Comparison of ENCODE assay signal across 22 cellular contexts in the genomic region with DNA sequence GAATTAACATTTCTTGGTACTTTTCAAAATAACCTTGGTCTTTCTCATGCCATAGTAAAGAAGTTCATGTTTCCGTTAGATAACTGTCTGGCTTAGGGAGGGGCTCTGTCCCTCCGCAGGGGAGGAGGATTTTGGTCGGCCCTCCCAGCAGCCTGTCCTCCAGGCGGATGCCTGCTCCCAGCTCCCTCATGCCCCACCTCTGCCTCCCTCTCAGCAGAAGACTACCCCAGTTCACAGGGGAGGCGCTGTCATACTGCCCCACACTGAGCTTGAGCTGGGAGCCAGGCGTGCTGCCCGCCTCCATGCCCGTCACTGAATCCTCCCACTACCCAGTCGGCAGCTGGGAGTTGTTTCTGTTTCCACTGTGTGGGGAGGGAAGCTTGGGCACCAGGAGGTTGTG.
DNase-seq lines count a peak whose midpoint lies in the region; TF ChIP-seq lines count a peak whose summit lies in the region.
"Had no signal": no experiment of that assay in that cellular context is flagged by ENCODE, and none has a peak within 500 bp of the region (broad histone marks: within the 10 kb centered on the region; RNA-seq: fewer than 3 reads in every experiment).

No MANE protein-coding gene starts in this region.

- no peak for DNase-seq in mesenchymal stem cell
- DNase-seq in HCEC 1CT: no peak
- DNase-seq in COR-L47 (lab: John Stamatoyannopoulos, UW): no peak
- no peak for DNase-seq in GDM1 (lab: John Stamatoyannopoulos, UW)
- DNase-seq in HK-2 (ENCODE audit: unreplicated experiment): no peak
- DNase-seq: activated B cell treated with CpG ODN at 0.5 μM for 24 hours; activated CD4-positive, alpha-beta T cell treated with anti-CD3 and anti-CD28 coated beads, Interleukin-2, amount 50 U/mL, for 48 hours; CD4-positive, alpha-beta memory T cell; colonic mucosa; DMS53; MG63; mucosa of descending colon; NCI-H1436; NCI-H510A treated with DMSO at 0.1 percent for 48 hours; stimulated activated CD4-positive, alpha-beta T cell treated with anti-CD3 and anti-CD28 coated beads, Interleukin-4, amount 100 ng/mL, for 1 hour; stimulated activated naive CD4-positive, alpha-beta T cell had no signal

- no peak for TF ChIP-seq CTCF in HEK293 (tag by site-specific recombination; IDR thresholded peaks at IDR 0.05)
- TF ChIP-seq CTCF in brain (conservative IDR thresholded peaks at IDR 0.05): no peak

- H2AK5ac ChIP-seq in mesenchymal stem cell (ENCODE audit: low read length, severe bottlenecking): no peak overlapping the region

- H2AFZ ChIP-seq in mesenchymal stem cell (ENCODE audit: low read depth, low read length): no peak overlapping the region

- H3K9me3 ChIP-seq in HEK293 (ENCODE audit: control insufficient read depth, insufficient read depth, low read depth, low read length): no peaks in the 10 kb centered on the region
- H3K9me3 ChIP-seq in mesenchymal stem cell (ENCODE audit: control insufficient read depth, low read length): peaks cover 5% of the 10 kb centered on the region
- H3K9me3 ChIP-seq in skeletal muscle tissue (ENCODE audit: control insufficient read depth in 3 of 3, low read length in 3 of 3): no peaks in the 10 kb centered on the region
- H3K9me3 ChIP-seq: colonic mucosa, MG63, mucosa of descending colon, prostate gland had no signal

- peak overlapping the region; percentile 80 for H4K8ac ChIP-seq in mesenchymal stem cell (ENCODE audit: low read length)

- POLR2A ChIA-PET in HEK293 (lab: Yijun Ruan, JAX): no interaction called here

- H3K79me1 ChIP-seq in mesenchymal stem cell (replicated peaks; ENCODE audit: low read length, poor library complexity, severe bottlenecking): peaks cover 5% of the 10 kb centered on the region

- no peak overlapping the region for H2BK15ac ChIP-seq in mesenchymal stem cell (ENCODE audit: low read depth, poor library complexity, severe bottlenecking)

- H3K4me1 ChIP-seq in HEK293 (ENCODE audit: control insufficient read depth, insufficient read depth, low read length): no peaks in the 10 kb centered on the region
- peaks cover 24% of the 10 kb centered on the region for H3K4me1 ChIP-seq in mesenchymal stem cell (ENCODE audit: control insufficient read depth, insufficient read depth, low read depth, low read length)
- peaks cover 6 to 23% (median 11%) of the 10 kb centered on the region in 3 donors for H3K4me1 ChIP-seq in skeletal muscle tissue (ENCODE audit: control insufficient read depth in 3 of 3, insufficient read depth in 3 of 3, low read length in 3 of 3)
- H3K4me1 ChIP-seq: colonic mucosa, prostate gland had no signal

- peak overlapping the region; percentile 38 to 60 for H2BK12ac ChIP-seq in mesenchymal stem cell (ENCODE audit: low read length in 2 of 2)

- no peak overlapping the region for H3K4me3 ChIP-seq in HEK293 (ENCODE audit: low read depth, low read length)
- peak overlapping the region in 1 of 2 experiments; percentile 21 for H3K4me3 ChIP-seq in mesenchymal stem cell (ENCODE audit: insufficient read depth in 1 of 2, low read depth in 1 of 2, low read length in 2 of 2)
- no peak overlapping the region for H3K4me3 ChIP-seq in skeletal muscle tissue (ENCODE audit: low read length in 3 of 3)
- H3K4me3 ChIP-seq: colonic mucosa, MG63, mucosa of descending colon, prostate gland, smooth muscle cell had no signal

- no peak overlapping the region for H2BK5ac ChIP-seq in mesenchymal stem cell (ENCODE audit: low read depth, low read length, poor library complexity, severe bottlenecking)

- peaks cover 87% of the 10 kb centered on the region for H3K4me1 Mint-ChIP-seq in brain
- H3K4me1 Mint-ChIP-seq: activated B cell treated with CpG ODN at 0.5 μM for 24 hours had no signal

- no peak overlapping the region for H2BK120ac ChIP-seq in mesenchymal stem cell (ENCODE audit: low read depth, low read length)

- H3K14ac ChIP-seq in mesenchymal stem cell (ENCODE audit: low read length in 2 of 2): peak overlapping the region in 1 of 2 experiments; percentile 53

- CTCF ChIA-PET in HEK293 (lab: Yijun Ruan, JAX): interaction anchor here (2.4 kb wide), 1 partner anchor 23 kb away, joined by 10 read pairs; no protein-coding TSS in a partner anchor

- H3K23ac ChIP-seq in mesenchymal stem cell (ENCODE audit: low read length in 2 of 2): no peak overlapping the region

- H3K27me3 ChIP-seq in mesenchymal stem cell (ENCODE audit: control insufficient read depth in 1 of 2, insufficient read depth in 1 of 2, low read length in 2 of 2): peaks cover 0 to 18% of the 10 kb centered on the region in 2 experiments
- peaks cover 12 to 66% (median 22%) of the 10 kb centered on the region in 3 donors for H3K27me3 ChIP-seq in skeletal muscle tissue (ENCODE audit: control insufficient read depth in 3 of 3, insufficient read depth in 3 of 3, low read length in 3 of 3)
- H3K27me3 ChIP-seq: colonic mucosa, MG63 had no signal

- no peaks in the 10 kb centered on the region for H3K27me3 Mint-ChIP-seq in brain

- H3K9me3 Mint-ChIP-seq in brain: peaks cover 4 to 13% (median 4%) of the 10 kb centered on the region in 5 experiments

- no peaks in the 10 kb centered on the region for H3K36me3 ChIP-seq in HEK293 (ENCODE audit: control insufficient read depth in 2 of 2, insufficient read depth in 1 of 2, low read length in 2 of 2)
- peaks cover 0 to 2% of the 10 kb centered on the region in 2 experiments for H3K36me3 ChIP-seq in mesenchymal stem cell (ENCODE audit: control insufficient read depth in 1 of 2, insufficient read depth in 2 of 2, low read depth in 1 of 2, low read length in 2 of 2)
- no peaks in the 10 kb centered on the region for H3K36me3 ChIP-seq in skeletal muscle tissue (ENCODE audit: control insufficient read depth in 3 of 3, insufficient read depth in 3 of 3, low read length in 3 of 3)
- H3K36me3 ChIP-seq: colonic mucosa, MG63, prostate gland had no signal

- H3K36me3 Mint-ChIP-seq in brain: peaks cover 5% of the 10 kb centered on the region

- H3K9ac ChIP-seq in mesenchymal stem cell (ENCODE audit: low read length): no peak overlapping the region
- H3K9ac ChIP-seq in skeletal muscle tissue (ENCODE audit: low read depth in 1 of 3, low read length in 3 of 3): no peak overlapping the region

- no peak overlapping the region for H3K27ac ChIP-seq in HEK293 (ENCODE audit: extremely low read depth, low read depth, low read length)
- peak overlapping the region; percentile 58 for H3K27ac ChIP-seq in mesenchymal stem cell (ENCODE audit: low read length, poor library complexity, severe bottlenecking)
- peak overlapping the region; percentile 34 for H3K27ac ChIP-seq in skeletal muscle tissue (ENCODE audit: low read depth, low read length)
- H3K27ac ChIP-seq: colonic mucosa, prostate gland had no signal

- H3K27ac Mint-ChIP-seq in brain: peak overlapping the region in 4 of 5 experiments; percentile 48 to 98 (median 92)
- H3K27ac Mint-ChIP-seq: activated B cell treated with CpG ODN at 0.5 μM for 24 hours; T-helper 1 cell treated with Interleukin-12 subunit alpha and Interleukin-12 subunit beta and Interleukin-4 antibody, amounts not matched to agents 30 μg/mL and 1 μg/mL, for 36 hours had no signal

- no peak overlapping the region for H3K4me2 ChIP-seq in mesenchymal stem cell (ENCODE audit: low read length, poor library complexity, severe bottlenecking)
- H3K4me2 ChIP-seq: smooth muscle cell had no signal

- H3K18ac ChIP-seq in mesenchymal stem cell (ENCODE audit: low read depth in 1 of 2, low read length in 2 of 2): peak overlapping the region; percentile 67 to 88

- no peak overlapping the region for H3K4ac ChIP-seq in mesenchymal stem cell (ENCODE audit: low read depth in 1 of 2, low read length in 2 of 2)

- WGBS in mesenchymal stem cell: 77% methylated on average over 6 of the region's 9 CpGs

- peak overlapping the region in 1 of 5 experiments; percentile 32 for H3K4me3 Mint-ChIP-seq in brain
- H3K4me3 Mint-ChIP-seq: activated B cell treated with CpG ODN at 0.5 μM for 24 hours; CD4-positive, alpha-beta memory T cell; T-helper 1 cell treated with Interleukin-12 subunit alpha and Interleukin-12 subunit beta and Interleukin-4 antibody, amounts not matched to agents 30 μg/mL and 1 μg/mL, for 36 hours had no signal

- peak overlapping the region; percentile 59 for H4K91ac ChIP-seq in mesenchymal stem cell (ENCODE audit: low read length)

TF ChIP-seq in HEK293, 187 proteins besides CTCF, POLR2A, EP300 and RAD21:
- no peak for TF ChIP-seq ZNF23 (tag by site-specific recombination; IDR thresholded peaks at IDR 0.05; ENCODE audit: borderline replicate concordance)
- TF ChIP-seq EGR2 (tag by site-specific recombination; IDR thresholded peaks at IDR 0.05; ENCODE audit: low read depth): peak; percentile 62
- peak; percentile 60 for TF ChIP-seq ZIC2 (tag by site-specific recombination; IDR thresholded peaks at IDR 0.05)
- TF ChIP-seq ZFHX2 (tag by site-specific recombination; conservative IDR thresholded peaks at IDR 0.05): peak; percentile 45; the same call in 1 of the 2 replicates
- TF ChIP-seq BCL11B (tag by site-specific recombination; IDR thresholded peaks at IDR 0.05; ENCODE audit: low read depth): no peak
- no peak for TF ChIP-seq ZNF529 (tag by site-specific recombination; IDR thresholded peaks at IDR 0.05; ENCODE audit: insufficient replicate concordance)
